ENCODE assay signal across 22 cellular contexts in the genomic region with DNA sequence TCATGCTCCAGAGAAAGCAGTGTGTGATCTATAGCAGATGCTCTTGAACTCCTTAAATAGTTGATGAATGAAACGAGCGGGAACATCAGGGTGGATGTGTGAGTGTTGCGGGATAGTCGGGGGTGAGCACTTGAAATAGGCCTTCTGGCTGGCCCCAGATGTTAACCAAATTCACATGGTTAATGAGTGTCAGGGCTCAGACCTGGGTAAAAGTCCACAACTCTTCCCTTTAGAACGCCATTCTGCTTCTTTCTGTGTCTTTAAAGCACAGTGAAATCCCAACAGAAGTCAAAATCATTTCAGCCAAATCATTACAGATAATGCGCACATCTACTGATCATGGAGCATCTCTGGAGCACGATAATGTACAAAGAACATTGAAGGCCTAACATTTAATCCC.
"Had no signal": no experiment of that assay in that cellular context is flagged by ENCODE, and none has a peak within 500 bp of the region (broad histone marks: within the 10 kb centered on the region; RNA-seq: fewer than 3 reads in every experiment).

No MANE protein-coding gene starts in this region.

- H3K36me3 Mint-ChIP-seq: IgD-negative memory B cell had no signal

- FAIRE-seq: K562 had no signal

- H3K4me3 ChIP-seq: K562, SJSA1 had no signal

- H3K9ac ChIP-seq: KMS-11, SK-N-SH had no signal

- H3K27me3 ChIP-seq: SJSA1 had no signal

- DNase-seq: Kasumi-1, MM.1S, NCI-H1092 treated with DMSO at 0.1 percent for 48 hours, NCI-H1436, NCI-H187, NCI-H2029, NCI-H2081 treated with DMSO at 0.1 percent for 48 hours, NCI-H2171, NCI-H226, NCI-H446, NCI-H510A, NCI-H524 treated with DMSO at 0.1 percent for 48 hours, NCI-H69, NCI-H774, Right ventricle myocardium superior, RPMI8226, SIG-M5, SK-N-SH had no signal

- H3K9me3 ChIP-seq: SJSA1, SK-N-SH had no signal

- H3K4me3 Mint-ChIP-seq: IgD-negative memory B cell had no signal

- H3K4me1 ChIP-seq: SJSA1 had no signal

- H3K27ac ChIP-seq: KMS-11, SJSA1 had no signal

- H3K36me3 ChIP-seq: SJSA1 had no signal

- H3K27ac Mint-ChIP-seq: IgD-negative memory B cell had no signal

- H3K4me2 ChIP-seq: KMS-11, SK-N-SH had no signal

- ATAC-seq: K562 had no signal
